In genomic region chr15:80780416-80781221, GRCh38 we compare ENCODE assay signal across 9 cellular contexts. TPM values are rescaled to one million over a fixed set of nuclear protein-coding genes. Genes with fewer than 3 reads are reported as not detected.
A peak's percentile ranks its signal among the peaks of the same experiment; 100 is the strongest.
DNase-seq lines count a peak whose midpoint lies in the region; ATAC-seq and TF ChIP-seq lines count a peak whose summit lies in the region.
"Had no signal": no experiment of that assay in that cellular context is flagged by ENCODE, and none has a peak within 500 bp of the region (broad histone marks: within the 10 kb centered on the region; RNA-seq: fewer than 3 reads in every experiment).

No MANE protein-coding gene starts in this region.

- no peak overlapping the region for H3K4ac ChIP-seq in mesenchymal stem cell (ENCODE audit: low read depth in 1 of 2, low read length in 2 of 2)

- ATAC-seq in GM19328 (IDR thresholded peaks at IDR 0.05; ENCODE audit: unreplicated experiment): no peak

- no peak overlapping the region for H3K27ac Mint-ChIP-seq in chondrocyte (ENCODE audit: unreplicated experiment)
- H3K27ac Mint-ChIP-seq: IgD-negative memory B cell had no signal

- H3K36me3 ChIP-seq in mesenchymal stem cell (ENCODE audit: control insufficient read depth in 1 of 2, insufficient read depth in 2 of 2, low read depth in 1 of 2, low read length in 2 of 2): peaks cover 0 to 53% of the 10 kb centered on the region in 2 experiments

- peak; percentile 61 for DNase-seq in EL
- peak; percentile 59 for DNase-seq in NCI-H2171 treated with DMSO at 0.1 percent for 48 hours (lab: John Stamatoyannopoulos, UW)
- no peak for DNase-seq in chondrocyte (ENCODE audit: low spot score)
- DNase-seq in mesenchymal stem cell: peak; percentile 74
- DNase-seq in NCI-H2081 treated with DMSO at 0.1 percent for 48 hours (lab: John Stamatoyannopoulos, UW): no peak
- DNase-seq in activated gamma-delta T cell treated with Interleukin-2 at 50 U/mL for 16 hours: no peak
- DNase-seq in NCI-H1694 treated with DMSO at 0.1 percent for 48 hours (lab: John Stamatoyannopoulos, UW): no peak

- H3K9ac ChIP-seq in mesenchymal stem cell (ENCODE audit: low read length): peak overlapping the region; percentile 86

- no peak overlapping the region for H3K18ac ChIP-seq in mesenchymal stem cell (ENCODE audit: low read depth in 1 of 2, low read length in 2 of 2)

- H3K79me1 ChIP-seq in mesenchymal stem cell (replicated peaks; ENCODE audit: low read length, poor library complexity, severe bottlenecking): no peaks in the 10 kb centered on the region

- H3K4me3 Mint-ChIP-seq in chondrocyte (ENCODE audit: unreplicated experiment): peak overlapping the region; percentile 93

- peak overlapping the region; percentile 43 to 94 for H3K4me3 ChIP-seq in mesenchymal stem cell (ENCODE audit: insufficient read depth in 1 of 2, low read depth in 1 of 2, low read length in 2 of 2)

- H3K4me1 ChIP-seq in mesenchymal stem cell (ENCODE audit: control insufficient read depth, insufficient read depth, low read depth, low read length): peaks cover 19% of the 10 kb centered on the region

- no peak overlapping the region for H2BK5ac ChIP-seq in mesenchymal stem cell (ENCODE audit: low read depth, low read length, poor library complexity, severe bottlenecking)

- H3K9me3 ChIP-seq in mesenchymal stem cell (ENCODE audit: control insufficient read depth, low read length): no peaks in the 10 kb centered on the region

- no peak overlapping the region for H3K14ac ChIP-seq in mesenchymal stem cell (ENCODE audit: low read length in 2 of 2)

- no peak overlapping the region for H3K27ac ChIP-seq in mesenchymal stem cell (ENCODE audit: low read length, poor library complexity, severe bottlenecking)

- TF ChIP-seq CTCF in chondrocyte (IDR thresholded peaks at IDR 0.05): no peak

- H2BK12ac ChIP-seq in mesenchymal stem cell (ENCODE audit: low read length in 2 of 2): no peak overlapping the region

- 5% methylated on average over 40 of the region's 40 CpGs for WGBS in mesenchymal stem cell

- H2BK120ac ChIP-seq in mesenchymal stem cell (ENCODE audit: low read depth, low read length): no peak overlapping the region

- H3K23ac ChIP-seq in mesenchymal stem cell (ENCODE audit: low read length in 2 of 2): no peak overlapping the region

- no peak overlapping the region for H4K91ac ChIP-seq in mesenchymal stem cell (ENCODE audit: low read length)

- H2AK5ac ChIP-seq in mesenchymal stem cell (ENCODE audit: low read length, severe bottlenecking): no peak overlapping the region

- no peak overlapping the region for H4K8ac ChIP-seq in mesenchymal stem cell (ENCODE audit: low read length)

- H3K4me2 ChIP-seq in mesenchymal stem cell (ENCODE audit: low read length, poor library complexity, severe bottlenecking): peak overlapping the region; percentile 100

- H3K27me3 ChIP-seq in mesenchymal stem cell (ENCODE audit: control insufficient read depth in 1 of 2, insufficient read depth in 1 of 2, low read length in 2 of 2): peaks cover 0 to 33% of the 10 kb centered on the region in 2 experiments

- peaks cover 87% of the 10 kb centered on the region for H3K4me1 Mint-ChIP-seq in chondrocyte (ENCODE audit: low read depth)

- no peak overlapping the region for H2BK15ac ChIP-seq in mesenchymal stem cell (ENCODE audit: low read depth, poor library complexity, severe bottlenecking)

- H3K36me3 Mint-ChIP-seq in chondrocyte (ENCODE audit: low read depth): peaks cover 17% of the 10 kb centered on the region

- H3K27me3 Mint-ChIP-seq in chondrocyte (ENCODE audit: low read depth): no peaks in the 10 kb centered on the region

- no peaks in the 10 kb centered on the region for H3K9me3 Mint-ChIP-seq in chondrocyte (ENCODE audit: low read depth)
- H3K9me3 Mint-ChIP-seq: IgD-negative memory B cell had no signal

- no peak overlapping the region for H2AFZ ChIP-seq in mesenchymal stem cell (ENCODE audit: low read depth, low read length)

RNA-seq across cellular contexts. Expression of gene CEMIP, which starts 1.4 kb away (rescaled TPM):
- total RNA-seq in chondrocyte: 138 to 146 TPM (median 143 TPM) in 3 replicates
- 4.8 TPM for polyA plus RNA-seq in mesenchymal stem cell (2013, experiment 1 of 2)
- polyA plus RNA-seq in mesenchymal stem cell (2013, experiment 2 of 2): 4.8 TPM
- polyA plus RNA-seq: IgD-negative memory B cell had no signal

Comparison
In these comparisons a context has a peak if more than half of its experiments do, and no peak if none do; other contexts are left out.
1. DNase-seq: peak in EL (single experiment), NCI-H2171 treated with DMSO at 0.1 percent for 48 hours (single experiment) and mesenchymal stem cell (single experiment); none in chondrocyte (single experiment), NCI-H2081 treated with DMSO at 0.1 percent for 48 hours (single experiment), activated gamma-delta T cell treated with Interleukin-2 at 50 U/mL for 16 hours (single experiment) and NCI-H1694 treated with DMSO at 0.1 percent for 48 hours (single experiment).